Comparison of ENCODE assay signal across 1 cellular context in the genomic region with DNA sequence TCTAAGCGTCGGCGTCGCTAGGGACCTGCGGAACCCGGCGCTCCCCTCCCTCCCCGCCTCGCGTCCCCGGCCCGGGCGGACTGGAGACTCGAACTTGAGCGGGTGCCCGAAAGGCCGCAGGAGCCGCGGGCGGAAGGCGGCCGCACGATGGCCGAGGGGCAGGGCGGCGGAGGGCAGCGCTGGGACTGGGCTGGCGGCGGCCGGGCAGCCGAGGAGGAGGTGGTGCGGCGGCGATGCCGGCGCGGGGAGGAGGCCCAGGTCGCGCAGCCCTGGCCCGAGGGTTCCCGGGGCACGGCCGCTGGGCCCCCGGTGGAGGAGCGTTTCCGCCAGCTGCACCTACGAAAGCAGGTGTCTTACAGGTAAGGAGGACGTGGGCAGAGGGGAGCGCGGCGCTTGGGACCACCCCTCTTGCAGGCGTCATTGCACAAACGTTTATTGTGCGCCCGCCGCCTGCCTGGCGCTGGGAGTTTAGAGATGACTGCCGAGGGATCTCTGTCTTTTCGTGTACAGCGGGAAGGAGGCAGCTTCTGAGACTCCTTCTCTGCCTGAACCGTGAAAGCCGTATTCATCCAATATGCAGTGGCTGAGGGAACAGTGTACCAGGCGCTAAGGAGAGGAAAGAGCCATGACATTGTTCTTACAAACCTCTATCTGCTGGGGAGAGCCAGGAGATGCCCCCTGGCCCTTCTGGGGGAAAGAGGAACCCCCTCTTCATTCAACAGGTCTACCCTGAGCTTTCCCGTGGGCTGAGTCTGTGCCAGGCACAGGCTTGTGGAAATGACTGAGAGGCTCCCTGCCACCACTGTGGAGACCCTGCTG.
TF ChIP-seq lines count a peak whose summit lies in the region.

No MANE protein-coding gene starts in this region.

TF ChIP-seq in K562, 482 proteins besides CTCF, POLR2A, EP300 and RAD21:
- TF ChIP-seq TBP (optimal IDR thresholded peaks at IDR 0.05; ENCODE audit: low read depth, low read length) = no peak
- TF ChIP-seq, protein P1, sequence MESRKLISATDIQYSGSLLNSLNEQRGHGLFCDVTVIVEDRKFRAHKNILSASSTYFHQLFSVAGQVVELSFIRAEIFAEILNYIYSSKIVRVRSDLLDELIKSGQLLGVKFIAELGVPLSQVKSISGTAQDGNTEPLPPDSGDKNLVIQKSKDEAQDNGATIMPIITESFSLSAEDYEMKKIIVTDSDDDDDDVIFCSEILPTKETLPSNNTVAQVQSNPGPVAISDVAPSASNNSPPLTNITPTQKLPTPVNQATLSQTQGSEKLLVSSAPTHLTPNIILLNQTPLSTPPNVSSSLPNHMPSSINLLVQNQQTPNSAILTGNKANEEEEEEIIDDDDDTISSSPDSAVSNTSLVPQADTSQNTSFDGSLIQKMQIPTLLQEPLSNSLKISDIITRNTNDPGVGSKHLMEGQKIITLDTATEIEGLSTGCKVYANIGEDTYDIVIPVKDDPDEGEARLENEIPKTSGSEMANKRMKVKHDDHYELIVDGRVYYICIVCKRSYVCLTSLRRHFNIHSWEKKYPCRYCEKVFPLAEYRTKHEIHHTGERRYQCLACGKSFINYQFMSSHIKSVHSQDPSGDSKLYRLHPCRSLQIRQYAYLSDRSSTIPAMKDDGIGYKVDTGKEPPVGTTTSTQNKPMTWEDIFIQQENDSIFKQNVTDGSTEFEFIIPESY (CRISPR knock-in tag; IDR thresholded peaks at IDR 0.05) = peak; percentile 62; the same call in 1 of the 2 replicates
